In the genomic region with DNA sequence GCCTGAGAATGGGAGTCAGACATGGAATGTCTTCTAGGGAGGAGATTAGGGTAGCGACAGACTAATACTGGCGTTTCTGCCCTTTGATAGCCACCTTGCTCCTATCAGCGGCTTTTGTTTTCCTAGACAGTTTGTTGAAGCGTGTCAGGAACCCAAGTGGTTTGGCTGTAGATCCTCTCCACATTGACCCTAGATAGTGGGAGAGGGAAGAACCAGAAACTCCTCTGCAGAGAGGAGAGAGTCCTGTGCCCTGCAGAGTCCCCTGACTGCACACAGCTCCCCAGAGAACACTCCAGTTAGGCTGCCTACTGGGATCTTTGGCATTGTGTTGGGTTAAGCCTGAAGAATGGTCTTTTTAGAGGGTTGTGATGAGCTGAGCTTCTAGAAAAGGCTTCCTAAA, we compare ENCODE assay signal across 14 cellular contexts. TPM values are rescaled to one million over a fixed set of nuclear protein-coding genes. Genes with fewer than 3 reads are reported as not detected.
DNase-seq lines count a peak whose midpoint lies in the region; ATAC-seq and TF ChIP-seq lines count a peak whose summit lies in the region.
"Had no signal": no experiment of that assay in that cellular context is flagged by ENCODE, and none has a peak within 500 bp of the region (broad histone marks: within the 10 kb centered on the region; RNA-seq: fewer than 3 reads in every experiment).

No MANE protein-coding gene starts in this region.

- no peak overlapping the region for H3K18ac ChIP-seq in mesendoderm (ENCODE audit: low read length)

- H2BK120ac ChIP-seq in mesendoderm (ENCODE audit: low read depth, low read length): no peak overlapping the region

- peaks cover 10% of the 10 kb centered on the region for H3K9me3 Mint-ChIP-seq in HFFc6
- H3K9me3 Mint-ChIP-seq in activated naive CD4-positive, alpha-beta T cell treated with anti-CD3 and anti-CD28 coated beads, Interleukin-2, amount 50 U/mL, for 72 hours: peaks cover 0 to 4% of the 10 kb centered on the region in 2 donors

- H3K4me1 ChIP-seq in ACC112 (ENCODE audit: control insufficient read depth, insufficient read depth, low read length, unreplicated experiment): peaks cover 30% of the 10 kb centered on the region
- peaks cover 12% of the 10 kb centered on the region for H3K4me1 ChIP-seq in mesendoderm (ENCODE audit: control insufficient read depth, low read depth, low read length)

- H2AK5ac ChIP-seq in mesendoderm (ENCODE audit: low read length): no peak overlapping the region

- peak overlapping the region; percentile 36 for H3K4me2 ChIP-seq in mesendoderm (ENCODE audit: low read length)

- no peak overlapping the region for H2BK15ac ChIP-seq in mesendoderm (replicated peaks; ENCODE audit: low read depth)

- TF ChIP-seq CTCF in HFFc6 (IDR thresholded peaks at IDR 0.05): no peak

- ATAC-seq in activated naive CD4-positive, alpha-beta T cell treated with anti-CD3 and anti-CD28 coated beads, Interleukin-2, amount 50 U/mL, for 72 hours: no peak
- no peak for ATAC-seq in HG02970 (IDR thresholded peaks at IDR 0.05; ENCODE audit: low FRiP score, unreplicated experiment)

- H3K36me3 Mint-ChIP-seq in HFFc6 (ENCODE audit: low read depth): peaks cover 31% of the 10 kb centered on the region
- H3K36me3 Mint-ChIP-seq in activated naive CD4-positive, alpha-beta T cell treated with anti-CD3 and anti-CD28 coated beads, Interleukin-2, amount 50 U/mL, for 72 hours: peaks cover 46 to 51% of the 10 kb centered on the region in 2 donors

- H3K27ac ChIP-seq in ACC112 (ENCODE audit: low read depth, low read length) (no peak overlapping the region), mesendoderm (ENCODE audit: low read depth, low read length) (peak overlapping the region; percentile 26)
- H3K27ac ChIP-seq: Peyer's patch had no signal

- H3K4me1 Mint-ChIP-seq in HFFc6 (ENCODE audit: low read depth): peaks cover 38% of the 10 kb centered on the region

- H3K27me3 ChIP-seq in ACC112 (ENCODE audit: insufficient read depth, low read length) (no peaks in the 10 kb centered on the region), mesendoderm (ENCODE audit: insufficient read depth, low read length, poor library complexity) (no peaks in the 10 kb centered on the region)
- H3K27me3 ChIP-seq: MG63, Peyer's patch, transverse colon had no signal

- H2BK5ac ChIP-seq in mesendoderm (ENCODE audit: low read length): no peak overlapping the region

- no CpG with 5 or more reads among the region's 4 CpGs for WGBS in mesendoderm (ENCODE audit: extremely low coverage, insufficient coverage, low lambda C conversion rate)

- H3K36me3 ChIP-seq in ACC112 (ENCODE audit: insufficient read depth, low read length) (0 out of 2 replicates have a peak, but pooled peaks cover 8% of the 10 kb centered on the region), mesendoderm (ENCODE audit: control insufficient read depth, insufficient read depth, low read length) (peaks cover 5% of the 10 kb centered on the region)

- peaks cover 44% of the 10 kb centered on the region for H3K79me2 ChIP-seq in ACC112 (ENCODE audit: control insufficient read depth, insufficient read depth, low read length, unreplicated experiment)
- peaks cover 48% of the 10 kb centered on the region for H3K79me2 ChIP-seq in mesendoderm (ENCODE audit: control insufficient read depth, insufficient read depth, low read length)

- no peak overlapping the region for H3K4ac ChIP-seq in mesendoderm (ENCODE audit: low read depth, low read length)

- H3K79me1 ChIP-seq in mesendoderm (ENCODE audit: low read length): peaks cover 30% of the 10 kb centered on the region

- no peak overlapping the region for H3K23ac ChIP-seq in mesendoderm (ENCODE audit: low read length)

- peaks cover 32% of the 10 kb centered on the region for H3K27me3 Mint-ChIP-seq in HFFc6 (ENCODE audit: insufficient read depth)

- H3K27ac Mint-ChIP-seq in HFFc6: peak overlapping the region; percentile 44
- H3K27ac Mint-ChIP-seq in activated naive CD4-positive, alpha-beta T cell treated with anti-CD3 and anti-CD28 coated beads, Interleukin-2, amount 50 U/mL, for 72 hours: peak overlapping the region; percentile 89 to 100

- no peak overlapping the region for H2AFZ ChIP-seq in ACC112 (ENCODE audit: low read length, unreplicated experiment)

- peak overlapping the region; percentile 90 for H3K56ac ChIP-seq in mesendoderm (ENCODE audit: low read length)

- no peak overlapping the region for H4K8ac ChIP-seq in mesendoderm (ENCODE audit: low read depth, low read length)

- DNase-seq in HFFc6 (no peak), mesendoderm (peak; percentile 24), CD1c-positive myeloid dendritic cell (ENCODE audit: extremely low spot score) (no peak), mucosa of gallbladder (ENCODE audit: low spot score) (no peak), NOMO-1 (lab: John Stamatoyannopoulos, UW; ENCODE audit: unreplicated experiment in 2 of 2) (no peak)
- DNase-seq in activated naive CD4-positive, alpha-beta T cell treated with anti-CD3 and anti-CD28 coated beads, Interleukin-2, amount 50 U/mL, for 72 hours (ENCODE audit: low spot score in 2 of 2): peak in 1 of 2 donors; percentile 42
- DNase-seq: DMS53; effector CD8-positive, alpha-beta T cell; kidney; MG63; transverse colon had no signal

- H3K4me3 ChIP-seq in ACC112 (ENCODE audit: low read depth, low read length): peak overlapping the region; percentile 80
- H3K4me3 ChIP-seq in mesendoderm (ENCODE audit: low read length): no peak overlapping the region
- H3K4me3 ChIP-seq: MG63, transverse colon had no signal

- H3K9ac ChIP-seq in mesendoderm (ENCODE audit: low read length): peak overlapping the region; percentile 80

- peak overlapping the region; percentile 59 for H3K4me3 Mint-ChIP-seq in HFFc6

- H4K5ac ChIP-seq in mesendoderm (ENCODE audit: low read length): no peak overlapping the region

RNA-seq across cellular contexts. Expression of a gene that starts 2.4 kb away (rescaled TPM):
- total RNA-seq in HFFc6 (2021; fragmentation: NEBNext Ultra II Directional; extraction: Animal tissue kit (Norgen Biotek cat#: 25700)): 10 to 100 TPM; 38.7 to 42.9 (median 41.2) TPM
- total RNA-seq in activated naive CD4-positive, alpha-beta T cell treated with anti-CD3 and anti-CD28 coated beads, Interleukin-2, amount 50 U/mL, for 72 hours: 10 to 100 TPM; 53.0 to 83.5 TPM
- 33.8 TPM for polyA plus RNA-seq in mesendoderm (2013, experiment 1 of 2)
- polyA plus RNA-seq in mesendoderm (2013, experiment 2 of 2): 34.3 TPM
- total RNA-seq in mucosa of gallbladder: 40.5 TPM

RNA-seq across cellular contexts. Expression of a gene that starts 3.5 kb away (rescaled TPM):
- 1 to 10 TPM in 4 of 6 experiments, under 1 TPM in 2; 0.55 to 1.7 (median 1.2) TPM for total RNA-seq in HFFc6 (2021; fragmentation: NEBNext Ultra II Directional; extraction: Animal tissue kit (Norgen Biotek cat#: 25700))
- 1 to 10 TPM; 3.4 to 5.6 TPM for total RNA-seq in activated naive CD4-positive, alpha-beta T cell treated with anti-CD3 and anti-CD28 coated beads, Interleukin-2, amount 50 U/mL, for 72 hours
- 1.1 TPM for polyA plus RNA-seq in mesendoderm (2013, experiment 1 of 2)
- 0.95 TPM for polyA plus RNA-seq in mesendoderm (2013, experiment 2 of 2)
- 4.6 TPM for total RNA-seq in mucosa of gallbladder

RNA-seq across cellular contexts. Expression of a gene that starts 4.2 kb away (rescaled TPM):
- 10 to 100 TPM; 22.9 to 33.6 (median 26.5) TPM for total RNA-seq in HFFc6 (2021; fragmentation: NEBNext Ultra II Directional; extraction: Animal tissue kit (Norgen Biotek cat#: 25700))
- 10 to 100 TPM; 38.7 to 52.5 TPM for total RNA-seq in activated naive CD4-positive, alpha-beta T cell treated with anti-CD3 and anti-CD28 coated beads, Interleukin-2, amount 50 U/mL, for 72 hours
- polyA plus RNA-seq in mesendoderm (2013, experiment 1 of 2): 58.9 TPM
- polyA plus RNA-seq in mesendoderm (2013, experiment 2 of 2): 59.9 TPM
- total RNA-seq in mucosa of gallbladder: 36.3 TPM

RNA-seq across cellular contexts. Expression of a gene that starts 32.0 kb away (rescaled TPM):
- total RNA-seq in HFFc6 (2021; fragmentation: NEBNext Ultra II Directional; extraction: Animal tissue kit (Norgen Biotek cat#: 25700)): 1 to 10 TPM in 3 of 6 experiments, under 1 TPM in 3; 0.66 to 1.6 (median 1.0) TPM
- 1 to 10 TPM; 7.7 to 9.9 TPM for total RNA-seq in activated naive CD4-positive, alpha-beta T cell treated with anti-CD3 and anti-CD28 coated beads, Interleukin-2, amount 50 U/mL, for 72 hours
- 0.10 TPM for polyA plus RNA-seq in mesendoderm (2013, experiment 1 of 2)
- 0.08 TPM for polyA plus RNA-seq in mesendoderm (2013, experiment 2 of 2)
- total RNA-seq in mucosa of gallbladder: 1.2 TPM
- total RNA-seq: Peyer's patch, transverse colon had no signal

RNA-seq across cellular contexts. Expression of a gene that starts 47.0 kb away (rescaled TPM):
- total RNA-seq in HFFc6 (2021; fragmentation: NEBNext Ultra II Directional; extraction: Animal tissue kit (Norgen Biotek cat#: 25700)): 10 to 100 TPM; 50.6 to 54.5 (median 51.7) TPM
- 10 to 100 TPM; 96.2 to 99.9 TPM for total RNA-seq in activated naive CD4-positive, alpha-beta T cell treated with anti-CD3 and anti-CD28 coated beads, Interleukin-2, amount 50 U/mL, for 72 hours
- 15.8 TPM for polyA plus RNA-seq in mesendoderm (2013, experiment 1 of 2)
- 16.1 TPM for polyA plus RNA-seq in mesendoderm (2013, experiment 2 of 2)
- 78.2 TPM for total RNA-seq in mucosa of gallbladder
